Comparison of ENCODE assay signal across 1 cellular context in the genomic region with DNA sequence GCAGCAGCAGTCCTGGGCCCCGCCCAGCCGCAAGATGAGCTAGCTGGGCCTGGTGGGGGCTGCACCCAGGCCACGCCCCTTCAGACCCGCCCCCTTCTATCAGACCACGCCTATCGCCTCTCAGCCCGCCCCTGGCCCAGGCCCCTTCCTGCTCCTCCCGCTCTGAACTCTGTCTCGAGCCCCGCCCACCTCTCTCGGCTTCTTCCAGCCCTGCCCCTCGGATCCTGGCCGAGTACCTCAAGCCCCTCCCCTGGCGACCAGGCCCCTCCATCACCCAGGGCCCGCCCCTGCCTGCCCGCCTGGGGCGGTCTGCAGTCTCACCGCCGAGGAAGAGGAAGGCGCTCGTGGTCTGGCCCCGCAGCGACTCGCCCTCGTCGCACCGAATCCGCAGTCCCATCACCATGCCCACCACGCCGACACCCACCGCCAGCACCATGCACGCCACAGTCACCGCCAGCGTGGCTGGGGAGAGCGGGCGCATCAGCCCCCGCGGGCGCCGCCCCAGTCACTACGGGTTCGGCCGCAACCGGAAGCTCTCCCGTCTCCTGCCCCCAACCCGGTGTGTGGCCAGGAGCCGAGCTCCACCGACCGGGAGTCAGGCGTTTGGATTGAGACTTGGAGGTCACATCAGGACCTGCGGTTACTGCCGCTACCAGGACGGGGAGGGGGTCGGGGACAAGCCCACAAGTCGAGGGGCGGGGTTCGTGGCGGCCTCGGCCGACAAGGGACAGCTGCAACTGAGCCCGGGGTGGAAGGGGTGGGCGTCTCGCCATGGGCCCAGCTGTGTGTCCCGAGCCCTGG.
TF ChIP-seq lines count a peak whose summit lies in the region.

No MANE protein-coding gene starts in this region.

TF ChIP-seq in HepG2, 621 proteins besides CTCF, POLR2A, EP300 and RAD21 (continued from another document and continues in another):
- TF ChIP-seq ZIK1 (CRISPR knock-in tag; IDR thresholded peaks at IDR 0.05; ENCODE audit: borderline replicate concordance, low read depth) (peak; percentile 76; the same call in 1 of the 2 replicates), U2AF1 (optimal IDR thresholded peaks at IDR 0.05; ENCODE audit: low read depth, low read length) (no peak), HHEX (CRISPR knock-in tag; IDR thresholded peaks at IDR 0.05) (no peak), FOXK2 (IDR thresholded peaks at IDR 0.05) (no peak), FOXA1 (IDR thresholded peaks at IDR 0.05) (no peak), FOXA1 (CRISPR knock-in tag; IDR thresholded peaks at IDR 0.05) (peak; percentile 19; the same call in 1 of the 2 replicates), ZNF766 (CRISPR knock-in tag; IDR thresholded peaks at IDR 0.05; ENCODE audit: borderline replicate concordance) (no peak), FOXJ3 (CRISPR knock-in tag; IDR thresholded peaks at IDR 0.05; ENCODE audit: borderline replicate concordance) (no peak), SRF (IDR thresholded peaks at IDR 0.05; ENCODE audit: low read depth, low read length) (no peak), THAP11 (CRISPR knock-in tag; IDR thresholded peaks at IDR 0.05) (peak; percentile 59), CHCHD3 (CRISPR knock-in tag; IDR thresholded peaks at IDR 0.05) (0 out of 2 replicates have a peak, but pooled peaks have one; percentile 47), TBP (CRISPR knock-in tag; IDR thresholded peaks at IDR 0.05) (no peak), SNRNP70 (IDR thresholded peaks at IDR 0.05; ENCODE audit: low read depth, low read length) (no peak), ZNF75D (CRISPR knock-in tag; IDR thresholded peaks at IDR 0.05; ENCODE audit: borderline replicate concordance) (no peak), THYN1 (CRISPR knock-in tag; IDR thresholded peaks at IDR 0.05; ENCODE audit: borderline replicate concordance, low read depth) (no peak), FOXC1 (CRISPR knock-in tag; IDR thresholded peaks at IDR 0.05; ENCODE audit: borderline replicate concordance) (0 out of 2 replicates have a peak, but pooled peaks have one; percentile 8), CENPT (CRISPR knock-in tag; IDR thresholded peaks at IDR 0.05; ENCODE audit: low read depth) (peak; percentile 42), ZNF577 (CRISPR knock-in tag; IDR thresholded peaks at IDR 0.05; ENCODE audit: borderline replicate concordance, low read depth) (no peak), KDM3A (CRISPR knock-in tag; IDR thresholded peaks at IDR 0.05; ENCODE audit: low read depth) (0 out of 2 replicates have a peak, but pooled peaks have one; percentile 24), ZNF441 (CRISPR knock-in tag; IDR thresholded peaks at IDR 0.05; ENCODE audit: borderline replicate concordance) (no peak), AKAP8 (CRISPR knock-in tag; IDR thresholded peaks at IDR 0.05) (no peak), ZNF564 (CRISPR knock-in tag; IDR thresholded peaks at IDR 0.05) (0 out of 2 replicates have a peak, but pooled peaks have one; percentile 14), HMGA1 (CRISPR knock-in tag; conservative IDR thresholded peaks at IDR 0.05) (no peak), ZNF251 (CRISPR knock-in tag; IDR thresholded peaks at IDR 0.05) (no peak), ZBTB3 (CRISPR knock-in tag; IDR thresholded peaks at IDR 0.05; ENCODE audit: borderline replicate concordance, low read depth) (no peak), MXI1 (IDR thresholded peaks at IDR 0.05; ENCODE audit: borderline replicate concordance, low read depth, low read length) (peak; percentile 49; the same call in 1 of the 3 replicates), PPARG (CRISPR knock-in tag; conservative IDR thresholded peaks at IDR 0.05) (peak; percentile 62), SNAPC4 (CRISPR knock-in tag; IDR thresholded peaks at IDR 0.05) (peak; percentile 79), ELF3 (CRISPR knock-in tag; IDR thresholded peaks at IDR 0.05) (peak; percentile 31; the same call in 1 of the 2 replicates), ZNF7 (CRISPR knock-in tag; IDR thresholded peaks at IDR 0.05) (no peak), MED1 (CRISPR knock-in tag; IDR thresholded peaks at IDR 0.05) (peak; percentile 67), ESRRA (CRISPR knock-in tag; IDR thresholded peaks at IDR 0.05; ENCODE audit: low read depth) (peak; percentile 83), HNRNPUL1 (IDR thresholded peaks at IDR 0.05; ENCODE audit: low read depth, low read length) (no peak), DNMT3B (CRISPR knock-in tag; conservative IDR thresholded peaks at IDR 0.05) (no peak), PBX3 (CRISPR knock-in tag; IDR thresholded peaks at IDR 0.05; ENCODE audit: borderline replicate concordance) (no peak), NONO (IDR thresholded peaks at IDR 0.05) (no peak), NONO (CRISPR knock-in tag; conservative IDR thresholded peaks at IDR 0.05) (peak; percentile 83), ZNF556 (CRISPR knock-in tag; IDR thresholded peaks at IDR 0.05; ENCODE audit: borderline replicate concordance) (peak; percentile 72; the same call in 1 of the 2 replicates), RORA (CRISPR knock-in tag; IDR thresholded peaks at IDR 0.05) (no peak)
- TF ChIP-seq, protein P1, sequence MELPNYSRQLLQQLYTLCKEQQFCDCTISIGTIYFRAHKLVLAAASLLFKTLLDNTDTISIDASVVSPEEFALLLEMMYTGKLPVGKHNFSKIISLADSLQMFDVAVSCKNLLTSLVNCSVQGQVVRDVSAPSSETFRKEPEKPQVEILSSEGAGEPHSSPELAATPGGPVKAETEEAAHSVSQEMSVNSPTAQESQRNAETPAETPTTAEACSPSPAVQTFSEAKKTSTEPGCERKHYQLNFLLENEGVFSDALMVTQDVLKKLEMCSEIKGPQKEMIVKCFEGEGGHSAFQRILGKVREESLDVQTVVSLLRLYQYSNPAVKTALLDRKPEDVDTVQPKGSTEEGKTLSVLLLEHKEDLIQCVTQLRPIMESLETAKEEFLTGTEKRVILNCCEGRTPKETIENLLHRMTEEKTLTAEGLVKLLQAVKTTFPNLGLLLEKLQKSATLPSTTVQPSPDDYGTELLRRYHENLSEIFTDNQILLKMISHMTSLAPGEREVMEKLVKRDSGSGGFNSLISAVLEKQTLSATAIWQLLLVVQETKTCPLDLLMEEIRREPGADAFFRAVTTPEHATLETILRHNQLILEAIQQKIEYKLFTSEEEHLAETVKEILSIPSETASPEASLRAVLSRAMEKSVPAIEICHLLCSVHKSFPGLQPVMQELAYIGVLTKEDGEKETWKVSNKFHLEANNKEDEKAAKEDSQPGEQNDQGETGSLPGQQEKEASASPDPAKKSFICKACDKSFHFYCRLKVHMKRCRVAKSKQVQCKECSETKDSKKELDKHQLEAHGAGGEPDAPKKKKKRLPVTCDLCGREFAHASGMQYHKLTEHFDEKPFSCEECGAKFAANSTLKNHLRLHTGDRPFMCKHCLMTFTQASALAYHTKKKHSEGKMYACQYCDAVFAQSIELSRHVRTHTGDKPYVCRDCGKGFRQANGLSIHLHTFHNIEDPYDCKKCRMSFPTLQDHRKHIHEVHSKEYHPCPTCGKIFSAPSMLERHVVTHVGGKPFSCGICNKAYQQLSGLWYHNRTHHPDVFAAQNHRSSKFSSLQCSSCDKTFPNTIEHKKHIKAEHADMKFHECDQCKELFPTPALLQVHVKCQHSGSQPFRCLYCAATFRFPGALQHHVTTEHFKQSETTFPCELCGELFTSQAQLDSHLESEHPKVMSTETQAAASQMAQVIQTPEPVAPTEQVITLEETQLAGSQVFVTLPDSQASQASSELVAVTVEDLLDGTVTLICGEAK (IDR thresholded peaks at IDR 0.05), result no peak
- TF ChIP-seq, protein P1 (CRISPR knock-in tag; IDR thresholded peaks at IDR 0.05), result 0 out of 2 replicates have a peak, but pooled peaks have one; percentile 46
- TF ChIP-seq, protein P2, sequence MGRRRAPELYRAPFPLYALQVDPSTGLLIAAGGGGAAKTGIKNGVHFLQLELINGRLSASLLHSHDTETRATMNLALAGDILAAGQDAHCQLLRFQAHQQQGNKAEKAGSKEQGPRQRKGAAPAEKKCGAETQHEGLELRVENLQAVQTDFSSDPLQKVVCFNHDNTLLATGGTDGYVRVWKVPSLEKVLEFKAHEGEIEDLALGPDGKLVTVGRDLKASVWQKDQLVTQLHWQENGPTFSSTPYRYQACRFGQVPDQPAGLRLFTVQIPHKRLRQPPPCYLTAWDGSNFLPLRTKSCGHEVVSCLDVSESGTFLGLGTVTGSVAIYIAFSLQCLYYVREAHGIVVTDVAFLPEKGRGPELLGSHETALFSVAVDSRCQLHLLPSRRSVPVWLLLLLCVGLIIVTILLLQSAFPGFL (CRISPR knock-in tag; IDR thresholded peaks at IDR 0.05), result no peak
- TF ChIP-seq, protein P3, sequence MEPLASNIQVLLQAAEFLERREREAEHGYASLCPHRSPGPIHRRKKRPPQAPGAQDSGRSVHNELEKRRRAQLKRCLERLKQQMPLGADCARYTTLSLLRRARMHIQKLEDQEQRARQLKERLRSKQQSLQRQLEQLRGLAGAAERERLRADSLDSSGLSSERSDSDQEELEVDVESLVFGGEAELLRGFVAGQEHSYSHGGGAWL (CRISPR knock-in tag; IDR thresholded peaks at IDR 0.05), result peak; percentile 67
- TF ChIP-seq, protein P4, sequence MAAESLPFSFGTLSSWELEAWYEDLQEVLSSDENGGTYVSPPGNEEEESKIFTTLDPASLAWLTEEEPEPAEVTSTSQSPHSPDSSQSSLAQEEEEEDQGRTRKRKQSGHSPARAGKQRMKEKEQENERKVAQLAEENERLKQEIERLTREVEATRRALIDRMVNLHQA (CRISPR knock-in tag; IDR thresholded peaks at IDR 0.05), result no peak
- TF ChIP-seq, protein P5, sequence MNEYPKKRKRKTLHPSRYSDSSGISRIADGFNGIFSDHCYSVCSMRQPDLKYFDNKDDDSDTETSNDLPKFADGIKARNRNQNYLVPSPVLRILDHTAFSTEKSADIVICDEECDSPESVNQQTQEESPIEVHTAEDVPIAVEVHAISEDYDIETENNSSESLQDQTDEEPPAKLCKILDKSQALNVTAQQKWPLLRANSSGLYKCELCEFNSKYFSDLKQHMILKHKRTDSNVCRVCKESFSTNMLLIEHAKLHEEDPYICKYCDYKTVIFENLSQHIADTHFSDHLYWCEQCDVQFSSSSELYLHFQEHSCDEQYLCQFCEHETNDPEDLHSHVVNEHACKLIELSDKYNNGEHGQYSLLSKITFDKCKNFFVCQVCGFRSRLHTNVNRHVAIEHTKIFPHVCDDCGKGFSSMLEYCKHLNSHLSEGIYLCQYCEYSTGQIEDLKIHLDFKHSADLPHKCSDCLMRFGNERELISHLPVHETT (CRISPR knock-in tag; conservative IDR thresholded peaks at IDR 0.05), result 0 out of 2 replicates have a peak, but pooled peaks have one; percentile 25
